In genomic region chr6:7316658-7317533, GRCh38 we compare ENCODE assay signal across 20 cellular contexts. TPM values are rescaled to one million over a fixed set of nuclear protein-coding genes. Genes with fewer than 3 reads are reported as not detected.
DNase-seq lines count a peak whose midpoint lies in the region; ATAC-seq, FAIRE-seq and TF ChIP-seq lines count a peak whose summit lies in the region.
"Had no signal": no experiment of that assay in that cellular context is flagged by ENCODE, and none has a peak within 500 bp of the region (broad histone marks: within the 10 kb centered on the region; RNA-seq: fewer than 3 reads in every experiment).

No MANE protein-coding gene starts in this region.

- H3K27ac Mint-ChIP-seq in GM23338 = no peak overlapping the region
- peak overlapping the region; percentile 30 for H3K27ac Mint-ChIP-seq in astrocyte (ENCODE audit: unreplicated experiment)
- H3K27ac Mint-ChIP-seq in nephron = peak overlapping the region in 1 of 3 experiments; percentile 74
- H3K27ac Mint-ChIP-seq: CD4-positive, CD25-positive, alpha-beta regulatory T cell had no signal

- no peaks in the 10 kb centered on the region for H3K9me3 Mint-ChIP-seq in GM23338
- no peaks in the 10 kb centered on the region for H3K9me3 Mint-ChIP-seq in astrocyte (ENCODE audit: unreplicated experiment)
- no peaks in the 10 kb centered on the region for H3K9me3 Mint-ChIP-seq in nephron
- H3K9me3 Mint-ChIP-seq: CD8-positive, alpha-beta memory T cell had no signal

- H3K9me3 ChIP-seq in astrocyte (ENCODE audit: insufficient read depth, low read depth, low read length) (no peaks in the 10 kb centered on the region), psoas muscle (no peaks in the 10 kb centered on the region)
- H3K9me3 ChIP-seq: BE2C had no signal

- H3K27me3 Mint-ChIP-seq in GM23338 (ENCODE audit: insufficient read depth, low read depth, poor library complexity) (peaks cover 4% of the 10 kb centered on the region), astrocyte (ENCODE audit: low read depth, unreplicated experiment) (no peaks in the 10 kb centered on the region), nephron (ENCODE audit: low read depth) (no peaks in the 10 kb centered on the region)

- FAIRE-seq in astrocyte (lab: Jason Lieb, UNC) = no peak
- FAIRE-seq: A204.1, G401.6, GM12892, GM18507 had no signal

- 94 to 96% (median 94%) methylated on average over 23 to 41 of the region's 41 CpGs for WGBS in psoas muscle, 3 donors

- H3K36me3 ChIP-seq in GM23338 (ENCODE audit: insufficient read depth) (no peaks in the 10 kb centered on the region), astrocyte (ENCODE audit: insufficient read depth, low read length) (no peaks in the 10 kb centered on the region), psoas muscle (ENCODE audit: insufficient read depth in 1 of 2, low read depth in 1 of 2) (no peaks in the 10 kb centered on the region)
- H3K36me3 ChIP-seq: BE2C had no signal

- no peak overlapping the region for H3K4me2 ChIP-seq in GM23338
- no peak overlapping the region for H3K4me2 ChIP-seq in astrocyte (ENCODE audit: low read length)

- TF ChIP-seq CTCF in GM23338 (conservative IDR thresholded peaks at IDR 0.05; ENCODE audit: low read depth in 2 of 2) (no peak), astrocyte (IDR thresholded peaks at IDR 0.05; ENCODE audit: insufficient read depth, low read depth, low read length) (no peak), nephron (IDR thresholded peaks at IDR 0.05; ENCODE audit: unreplicated experiment in 3 of 3) (no peak), psoas muscle (IDR thresholded peaks at IDR 0.05) (no peak)

- H2AFZ ChIP-seq in GM23338 = peak overlapping the region; percentile 29; the same call in 1 of the 2 replicates
- H2AFZ ChIP-seq in astrocyte (ENCODE audit: low read depth, low read length) = no peak overlapping the region

- H3K4me3 Mint-ChIP-seq in GM23338 = no peak overlapping the region
- no peak overlapping the region for H3K4me3 Mint-ChIP-seq in astrocyte (ENCODE audit: unreplicated experiment)
- H3K4me3 Mint-ChIP-seq in nephron = peak overlapping the region in 2 of 3 experiments; percentile 38 to 46

- H4K20me1 ChIP-seq in GM23338 (replicated peaks; ENCODE audit: insufficient read depth) (no peaks in the 10 kb centered on the region), astrocyte (ENCODE audit: insufficient read depth, low read length) (peaks cover 4% of the 10 kb centered on the region)

- no peak overlapping the region for H3K27ac ChIP-seq in GM23338 (ENCODE audit: low read depth)
- H3K27ac ChIP-seq in astrocyte (ENCODE audit: low read depth, low read length) = no peak overlapping the region
- H3K27ac ChIP-seq in psoas muscle = no peak overlapping the region

- no peak for ATAC-seq in GM23338
- ATAC-seq in psoas muscle = no peak
- ATAC-seq in HG02759 (IDR thresholded peaks at IDR 0.05; ENCODE audit: unreplicated experiment) = no peak

- H3K27me3 ChIP-seq in GM23338 (ENCODE audit: insufficient read depth) (no peaks in the 10 kb centered on the region), astrocyte (ENCODE audit: insufficient read depth, low read length) (no peaks in the 10 kb centered on the region), psoas muscle (ENCODE audit: insufficient read depth in 3 of 3, low read length in 2 of 3) (no peaks in the 10 kb centered on the region)
- H3K27me3 ChIP-seq: BE2C had no signal

- H3K36me3 Mint-ChIP-seq in GM23338 (ENCODE audit: low read depth) (peaks cover 7% of the 10 kb centered on the region; the same call in 2 of the 3 replicates), astrocyte (ENCODE audit: low read depth, unreplicated experiment) (no peaks in the 10 kb centered on the region), nephron (ENCODE audit: low read depth) (no peaks in the 10 kb centered on the region)
- H3K36me3 Mint-ChIP-seq: CD4-positive, CD25-positive, alpha-beta regulatory T cell had no signal

- H3K9me2 ChIP-seq in GM23338 (ENCODE audit: insufficient read depth) = no peaks in the 10 kb centered on the region; the same call in 1 of the 2 replicates

- H3F3A ChIP-seq in GM23338 (replicated peaks; ENCODE audit: low read depth) = no peaks in the 10 kb centered on the region

- H3K79me2 ChIP-seq in GM23338 (replicated peaks; ENCODE audit: insufficient read depth) (peaks cover 6% of the 10 kb centered on the region), astrocyte (ENCODE audit: insufficient read depth, low read length) (peaks cover 11% of the 10 kb centered on the region)

- no peak overlapping the region for H3K9ac ChIP-seq in astrocyte (ENCODE audit: low read length)

- H3K4me1 ChIP-seq in GM23338 (ENCODE audit: insufficient read depth) (0 out of 2 replicates have a peak, but pooled peaks cover 5% of the 10 kb centered on the region), astrocyte (ENCODE audit: insufficient read depth, low read length) (peaks cover 4% of the 10 kb centered on the region), psoas muscle (peaks cover 2% of the 10 kb centered on the region)
- H3K4me1 ChIP-seq: BE2C had no signal

- peaks cover 4% of the 10 kb centered on the region; the same call in 2 of the 3 replicates for H3K4me1 Mint-ChIP-seq in GM23338
- H3K4me1 Mint-ChIP-seq in astrocyte (ENCODE audit: low read depth, unreplicated experiment) = peaks cover 2% of the 10 kb centered on the region
- H3K4me1 Mint-ChIP-seq in nephron = no peaks in the 10 kb centered on the region

- no peak overlapping the region for H3K4me3 ChIP-seq in GM23338
- H3K4me3 ChIP-seq in astrocyte (ENCODE audit: insufficient read depth, low read depth, low read length) = no peak overlapping the region
- no peak overlapping the region for H3K4me3 ChIP-seq in psoas muscle

- intact Hi-C loops in psoas muscle (cut with DNase I) = loop anchor here in 1 of 2 donors (10.0 kb wide), 1 partner anchor 268 kb away; no protein-coding TSS in a partner anchor

- DNase-seq in GM23338 (ENCODE audit: low spot score) (peak; percentile 15), astrocyte (ENCODE audit: low read depth) (no peak), psoas muscle (no peak), NCI-H2107 treated with DMSO at 0.1 percent for 48 hours (lab: John Stamatoyannopoulos, UW; ENCODE audit: unreplicated experiment) (no peak)
- DNase-seq: ACHN; BE2C; C1 segment of cervical spinal cord; CD4-positive, CD25-positive, alpha-beta regulatory T cell; CD8-positive, alpha-beta memory T cell; COR-L47; DMS 273 treated with DMSO at 0.1 percent for 48 hours; DMS53; GOT3; H7 had no signal

TF ChIP-seq in GM23338, 12 proteins besides CTCF, POLR2A, EP300 and RAD21 (continues in another document):
- no peak for TF ChIP-seq NANOG (IDR thresholded peaks at IDR 0.05; ENCODE audit: borderline replicate concordance)
- no peak for TF ChIP-seq POLR2AphosphoS5 (IDR thresholded peaks at IDR 0.05; ENCODE audit: low read depth)
- TF ChIP-seq STAT1 (IDR thresholded peaks at IDR 0.05; ENCODE audit: unreplicated experiment) = no peak
- no peak for TF ChIP-seq ZNF114 (CRISPR knock-in tag; IDR thresholded peaks at IDR 0.05)
- TF ChIP-seq EZH2phosphoT487 (IDR thresholded peaks at IDR 0.05; ENCODE audit: unreplicated experiment) = no peak

RNA-seq across cellular contexts. Expression of gene SSR1, which starts 3.9 kb away (rescaled TPM):
- total RNA-seq in GM23338 (2014; rRNA removed; shearing (Covaris generic)) = 70.2 and 96.8 TPM in 2 replicates
- polyA plus RNA-seq in GM23338 (2016; fragmentation: Nextera tagmentation; extraction: Ambion mirVana) (59.3 and 65.3 TPM in 2 replicates), psoas muscle (10 to 100 TPM; 17.9 to 40.4 (median 39.0) TPM)
- total RNA-seq in astrocyte (289 and 310 TPM in 2 replicates), psoas muscle (10 to 100 TPM; 29.9 to 37.3 (median 33.2) TPM)

Comparison
In these comparisons a context has a peak if more than half of its experiments do, and no peak if none do; other contexts are left out.
1. H3K4me3 Mint-ChIP-seq: peak in nephron (2 of 3); none in GM23338 (single experiment) and astrocyte (single experiment).